Comparison of ENCODE assay signal across 8 cellular contexts in the genomic region with DNA sequence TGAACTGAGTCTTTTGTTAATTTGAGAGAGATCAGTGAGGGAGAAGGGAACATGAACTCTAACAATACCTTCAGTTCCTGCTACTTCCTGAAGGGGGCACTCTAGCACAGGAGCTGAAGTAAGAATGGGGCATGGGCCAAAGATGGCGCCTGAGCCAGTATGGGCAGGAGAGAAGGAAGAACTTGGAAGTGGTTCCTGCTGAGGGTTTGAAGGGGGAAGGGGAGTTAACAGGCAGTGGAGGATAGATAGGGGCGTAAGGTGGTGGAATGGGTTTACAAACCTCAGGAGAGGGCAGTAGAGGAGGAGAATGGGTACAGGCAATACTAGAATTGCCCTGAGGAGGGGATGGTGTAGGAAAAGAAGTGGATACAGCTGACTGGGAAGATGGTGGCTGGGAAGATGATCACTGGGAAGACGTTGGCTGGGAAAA. TPM values are rescaled to one million over a fixed set of nuclear protein-coding genes. Genes with fewer than 3 reads are reported as not detected.
DNase-seq lines count a peak whose midpoint lies in the region; ATAC-seq and TF ChIP-seq lines count a peak whose summit lies in the region.
"Not testable (repeated sequence)": the region's sequence is repeated elsewhere in the genome, so short reads cannot be mapped to it uniquely, and the experiment has no call there.

No MANE protein-coding gene starts in this region.

- H4K20me1 ChIP-seq in fibroblast of lung (ENCODE audit: control insufficient read depth, extremely low read depth, insufficient read depth, low read length) = not testable (repeated sequence)

- H3K9me3 Mint-ChIP-seq in CD4-positive, CD25-positive, alpha-beta regulatory T cell = not testable (repeated sequence)

- peak; percentile 67 to 68 for TF ChIP-seq CTCF in fibroblast of lung (conservative IDR thresholded peaks at IDR 0.05 in 1 of 2, IDR thresholded peaks at IDR 0.05 in 1 of 2; ENCODE audit: low read depth in 1 of 2, low read length in 2 of 2)

- peak; percentile 12 to 63 (median 52) for DNase-seq in CD4-positive, CD25-positive, alpha-beta regulatory T cell
- DNase-seq in NCI-H1694 treated with DMSO at 0.1 percent for 48 hours (lab: John Stamatoyannopoulos, UW) (peak; percentile 36), T-helper 17 cell (peak; percentile 14 to 48 (median 14)), activated gamma-delta T cell treated with Interleukin-2 at 50 U/mL for 16 hours (peak; percentile 38), fibroblast of lung (ENCODE audit: low read depth in 2 of 2) (peak; percentile 31 to 67), midbrain (lab: John Stamatoyannopoulos, UW) (peak; percentile 18)
- DNase-seq in stimulated activated CD4-positive, alpha-beta T cell treated with anti-CD3 and anti-CD28 coated beads, TNF-alpha, amount 100 ng/mL, for 4 hours (ENCODE audit: low read depth in 3 of 3) = peak in 2 of 3 experiments; percentile 5 to 26

- not testable (repeated sequence) for H3K27ac ChIP-seq in CD4-positive, CD25-positive, alpha-beta regulatory T cell (ENCODE audit: insufficient read depth, low read length, poor library complexity, severe bottlenecking); fibroblast of lung (ENCODE audit: insufficient read depth, low read length)

- not testable (repeated sequence) for H3K36me3 Mint-ChIP-seq in CD4-positive, CD25-positive, alpha-beta regulatory T cell; T-helper 17 cell (ENCODE audit: low read depth)

- not testable (repeated sequence) for H3K4me1 ChIP-seq in CD4-positive, CD25-positive, alpha-beta regulatory T cell (ENCODE audit: control insufficient read depth, insufficient read depth, low read length, poor library complexity, severe bottlenecking); fibroblast of lung (ENCODE audit: control insufficient read depth, extremely low read depth, insufficient read depth, low read length)

- peak overlapping the region in 1 of 4 donors; percentile 34 for H3K4me3 Mint-ChIP-seq in CD4-positive, CD25-positive, alpha-beta regulatory T cell
- H3K4me3 Mint-ChIP-seq in T-helper 17 cell = not testable (repeated sequence)

- peak overlapping the region in 1 of 3 donors; percentile 44 for H3K27ac Mint-ChIP-seq in CD4-positive, CD25-positive, alpha-beta regulatory T cell
- H3K27ac Mint-ChIP-seq in T-helper 17 cell = peak overlapping the region; percentile 51

- not testable (repeated sequence) for H3K79me2 ChIP-seq in fibroblast of lung (ENCODE audit: control insufficient read depth, insufficient read depth, low read length)

- H3K36me3 ChIP-seq in CD4-positive, CD25-positive, alpha-beta regulatory T cell (ENCODE audit: control insufficient read depth, insufficient read depth, low read length); fibroblast of lung (ENCODE audit: control insufficient read depth, insufficient read depth, low read length): not testable (repeated sequence)

- not testable (repeated sequence) for H3K27me3 ChIP-seq in CD4-positive, CD25-positive, alpha-beta regulatory T cell (ENCODE audit: control insufficient read depth, insufficient read depth, low read length); fibroblast of lung (ENCODE audit: control insufficient read depth, insufficient read depth, low read length)

- peaks cover 0 to 17% (median 12%) of the 10 kb centered on the region in 4 donors for H3K4me1 Mint-ChIP-seq in CD4-positive, CD25-positive, alpha-beta regulatory T cell
- H3K4me1 Mint-ChIP-seq in T-helper 17 cell = peaks cover 11% of the 10 kb centered on the region

- ATAC-seq in CD4-positive, CD25-positive, alpha-beta regulatory T cell (ENCODE audit: low read depth in 2 of 2) = not testable (repeated sequence)
- peak; percentile 58 for ATAC-seq in GM21786 (IDR thresholded peaks at IDR 0.05; ENCODE audit: unreplicated experiment)
- peak; percentile 60 for ATAC-seq in T-helper 17 cell

- H3K4me2 ChIP-seq in fibroblast of lung (ENCODE audit: extremely low read depth, insufficient read depth, low read length) = not testable (repeated sequence)

- not testable (repeated sequence) for H3K9ac ChIP-seq in fibroblast of lung (ENCODE audit: insufficient read depth, low read length)

- H3K27me3 Mint-ChIP-seq in CD4-positive, CD25-positive, alpha-beta regulatory T cell; T-helper 17 cell: not testable (repeated sequence)

- H3K9me3 ChIP-seq in CD4-positive, CD25-positive, alpha-beta regulatory T cell (ENCODE audit: control insufficient read depth in 2 of 2, low read length in 2 of 2); T-helper 17 cell (ENCODE audit: control insufficient read depth, low read length, poor library complexity, severe bottlenecking); fibroblast of lung (ENCODE audit: control insufficient read depth, insufficient read depth, low read depth, low read length): not testable (repeated sequence)

- H2AFZ ChIP-seq in fibroblast of lung (ENCODE audit: low read length) = peak overlapping the region; percentile 72

- not testable (repeated sequence) for H3K4me3 ChIP-seq in CD4-positive, CD25-positive, alpha-beta regulatory T cell (ENCODE audit: low read depth, low read length); fibroblast of lung (replicated peaks in 1 of 4; ENCODE audit: control extremely low read depth in 1 of 4, insufficient read depth in 1 of 4, low read depth in 3 of 4, low read length in 4 of 4)

RNA-seq across cellular contexts. Expression of a gene that starts 24.3 kb away (rescaled TPM):
- 16.3 TPM for total RNA-seq in CD4-positive, CD25-positive, alpha-beta regulatory T cell
- polyA plus RNA-seq in CD4-positive, CD25-positive, alpha-beta regulatory T cell = 10 to 100 TPM; 10.0 to 18.7 (median 12.5) TPM
- total RNA-seq in T-helper 17 cell = 10 to 100 TPM; 16.6 to 17.6 TPM
- total RNA-seq in fibroblast of lung = 22.0 and 27.2 TPM in 2 replicates
- 14.0 and 17.1 TPM in 2 replicates for polyA plus RNA-seq in fibroblast of lung
- 9.4 and 11.7 TPM in 2 replicates for polyA plus RNA-seq in fibroblast of lung (2012)
- 0.79 and 1.2 TPM in 2 replicates for polyA minus RNA-seq in fibroblast of lung (ENCODE audit: low replicate concordance)

RNA-seq across cellular contexts. Expression of a gene that starts 26.7 kb away (rescaled TPM):
- 2.4 TPM for total RNA-seq in CD4-positive, CD25-positive, alpha-beta regulatory T cell
- 1 to 10 TPM; 2.5 to 6.7 (median 3.7) TPM for polyA plus RNA-seq in CD4-positive, CD25-positive, alpha-beta regulatory T cell
- 1 to 10 TPM; 4.1 to 5.0 TPM for total RNA-seq in T-helper 17 cell
- 2.1 and 4.1 TPM in 2 replicates for total RNA-seq in fibroblast of lung
- 2.6 and 11.2 TPM in 2 replicates for polyA plus RNA-seq in fibroblast of lung
- 1.7 and 7.1 TPM in 2 replicates for polyA plus RNA-seq in fibroblast of lung (2012)
- polyA minus RNA-seq in fibroblast of lung (ENCODE audit: low replicate concordance) = 3.6 and 3.7 TPM in 2 replicates

RNA-seq across cellular contexts. Expression of a gene that starts 53.3 kb away (rescaled TPM):
- total RNA-seq in CD4-positive, CD25-positive, alpha-beta regulatory T cell = 22.9 TPM
- 10 to 100 TPM; 66.8 to 99.3 (median 84.0) TPM for polyA plus RNA-seq in CD4-positive, CD25-positive, alpha-beta regulatory T cell
- total RNA-seq in T-helper 17 cell = 10 to 100 TPM; 15.6 to 17.6 TPM
- 20.0 and 22.0 TPM in 2 replicates for total RNA-seq in fibroblast of lung
- polyA plus RNA-seq in fibroblast of lung = 33.4 and 42.8 TPM in 2 replicates
- polyA plus RNA-seq in fibroblast of lung (2012) = 68.0 and 77.0 TPM in 2 replicates
- polyA minus RNA-seq in fibroblast of lung (ENCODE audit: low replicate concordance) = 4.5 TPM in 1 of 2 replicates, not detected in the other

RNA-seq across cellular contexts. Expression of a gene that starts 53.5 kb away (rescaled TPM):
- total RNA-seq in CD4-positive, CD25-positive, alpha-beta regulatory T cell = 35.8 TPM
- polyA plus RNA-seq in CD4-positive, CD25-positive, alpha-beta regulatory T cell = 10 to 100 TPM; 23.8 to 37.8 (median 25.8) TPM
- total RNA-seq in T-helper 17 cell (10 to 100 TPM; 28.9 to 38.4 TPM), fibroblast of lung (14.4 and 17.7 TPM in 2 replicates)
- 11.8 and 12.0 TPM in 2 replicates for polyA plus RNA-seq in fibroblast of lung
- 7.8 and 9.0 TPM in 2 replicates for polyA plus RNA-seq in fibroblast of lung (2012)
- 2.3 and 7.8 TPM in 2 replicates for polyA minus RNA-seq in fibroblast of lung (ENCODE audit: low replicate concordance)
